In the genomic region with DNA sequence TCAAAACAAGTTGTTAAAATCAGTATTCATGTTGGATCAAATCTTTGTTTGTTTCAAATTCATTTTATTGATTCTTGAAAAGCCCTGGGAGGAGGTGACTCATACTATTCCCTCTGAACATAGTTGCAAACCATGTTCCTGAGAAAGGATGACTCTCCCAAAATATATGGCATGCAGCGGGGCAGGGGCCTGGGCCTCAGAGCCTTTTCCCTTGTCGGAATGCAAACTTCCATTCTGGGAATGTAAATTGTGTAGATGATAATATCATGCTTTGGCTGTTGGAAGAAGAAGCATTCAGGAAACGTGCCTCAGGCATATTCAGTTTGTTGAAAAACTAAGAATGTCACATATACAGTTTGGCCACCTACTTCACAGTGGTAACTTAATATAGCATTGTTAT, we compare ENCODE assay signal across 15 cellular contexts.
A peak's percentile ranks its signal among the peaks of the same experiment; 100 is the strongest.
DNase-seq lines count a peak whose midpoint lies in the region; ATAC-seq and TF ChIP-seq lines count a peak whose summit lies in the region.
"Had no signal": no experiment of that assay in that cellular context is flagged by ENCODE, and none has a peak within 500 bp of the region (broad histone marks: within the 10 kb centered on the region; RNA-seq: fewer than 3 reads in every experiment).

No MANE protein-coding gene starts in this region.

- peaks cover 21% of the 10 kb centered on the region for H3K4me1 ChIP-seq in rectal smooth muscle tissue (ENCODE audit: control insufficient read depth, insufficient read depth, low read length)
- peaks cover 0 to 14% (median 0%) of the 10 kb centered on the region in 4 donors for H3K4me1 ChIP-seq in Peyer's patch

- H3K27me3 ChIP-seq in rectal smooth muscle tissue (ENCODE audit: control insufficient read depth, insufficient read depth, low read length), result no peaks in the 10 kb centered on the region
- H3K27me3 ChIP-seq in Peyer's patch, result no peaks in the 10 kb centered on the region
- H3K27me3 ChIP-seq: ovary had no signal

- no peak for TF ChIP-seq CTCF in Peyer's patch (IDR thresholded peaks at IDR 0.05)

- in situ Hi-C loops in SK-MEL-5 (cut with HindIII; ENCODE audit: low pct_unique_long_range_greater_than_20kb, low sequenced_read_pairs), result no loop called here

- no peaks in the 10 kb centered on the region for H3K9me3 ChIP-seq in Peyer's patch
- H3K9me3 ChIP-seq: ovary had no signal

- H3K27ac ChIP-seq in rectal smooth muscle tissue (ENCODE audit: low read depth, low read length) (peak overlapping the region; percentile 55), Peyer's patch (peak overlapping the region in 1 of 4 donors; percentile 29)

- ATAC-seq in GM21786 (IDR thresholded peaks at IDR 0.05; ENCODE audit: unreplicated experiment), result no peak
- ATAC-seq: HepG2 had no signal

- no peak overlapping the region for H3K4me3 ChIP-seq in rectal smooth muscle tissue (ENCODE audit: low read length)
- H3K4me3 ChIP-seq in Peyer's patch, result no peak overlapping the region
- H3K4me3 ChIP-seq: ovary had no signal

- no peak for TF ChIP-seq POLR2A in Peyer's patch (IDR thresholded peaks at IDR 0.05)

- H3K36me3 ChIP-seq in rectal smooth muscle tissue (ENCODE audit: control insufficient read depth, insufficient read depth, low read length) (no peaks in the 10 kb centered on the region), Peyer's patch (no peaks in the 10 kb centered on the region)
- H3K36me3 ChIP-seq: ovary had no signal

- DNase-seq in EL, result peak; percentile 93
- peak; percentile 63 for DNase-seq in SK-MEL-5 (ENCODE audit: low read depth, low spot score)
- peak; percentile 42 for DNase-seq in fibroblast of gingiva (ENCODE audit: low read depth)
- no peak for DNase-seq in activated T-cell treated with anti-CD3 and anti-CD28 coated beads, Interleukin-2, amount 50 U/mL, for 1 hour
- DNase-seq in Peyer's patch, result no peak
- no peak for DNase-seq in NCI-H2196 (lab: John Stamatoyannopoulos, UW; ENCODE audit: unreplicated experiment)
- DNase-seq: activated CD4-positive, alpha-beta T cell treated with anti-CD3 and anti-CD28 coated beads for 48 hours; activated gamma-delta T cell; Calu3; effector CD8-positive, alpha-beta T cell; NCI-H2171 treated with DMSO at 0.1 percent for 48 hours; ovary had no signal

- H3K9ac ChIP-seq in rectal smooth muscle tissue (ENCODE audit: low read length), result no peak overlapping the region

Comparison
In these comparisons a context has a peak if more than half of its experiments do, and no peak if none do; other contexts are left out.
1. DNase-seq: peak in EL (single experiment), SK-MEL-5 (single experiment) and fibroblast of gingiva (single experiment); none in activated T-cell treated with anti-CD3 and anti-CD28 coated beads, Interleukin-2, amount 50 U/mL, for 1 hour (single experiment), Peyer's patch (0 of 3) and NCI-H2196 (single experiment).